Comparison of ENCODE assay signal across 1 cellular context in the genomic region with DNA sequence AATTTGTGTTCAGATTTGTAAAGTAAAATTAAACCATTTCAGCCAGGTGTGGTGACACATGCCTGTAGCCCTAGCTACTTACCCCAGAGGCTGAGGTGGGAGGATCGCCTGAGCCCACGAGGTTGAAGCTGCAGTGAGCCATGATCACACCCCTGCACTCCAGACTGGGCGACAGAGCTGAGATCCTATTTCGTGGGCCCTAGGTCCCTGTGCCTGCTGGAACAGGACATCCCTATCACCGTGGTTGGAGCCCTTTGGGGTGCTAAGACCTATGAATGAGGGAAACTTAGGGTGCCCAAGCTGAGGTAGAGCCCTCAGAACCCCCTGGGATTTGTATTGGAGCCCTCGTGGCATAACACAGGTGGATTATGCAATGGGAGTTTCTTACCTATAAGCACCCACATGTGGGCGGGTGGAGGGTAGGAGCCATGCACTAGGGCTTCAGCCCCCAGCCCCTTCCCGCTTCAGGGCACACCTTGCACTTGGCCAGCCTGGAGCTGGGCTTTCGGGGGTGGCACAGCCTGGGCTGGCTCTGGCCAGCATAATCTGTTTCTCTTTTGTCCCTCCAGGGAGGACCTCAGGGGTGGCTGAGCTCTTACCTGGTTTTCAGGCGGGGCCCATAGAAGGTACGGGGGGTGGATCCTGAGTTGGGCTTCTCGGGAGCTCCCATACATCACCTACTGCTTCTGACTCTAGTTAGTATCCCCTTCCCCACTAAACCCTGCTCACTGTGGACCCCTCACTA.
TF ChIP-seq lines count a peak whose summit lies in the region.

No MANE protein-coding gene starts in this region.

TF ChIP-seq in SK-N-SH treated with all-trans-retinoic acid at 6 μM for 48 hours, 23 proteins besides CTCF, POLR2A, EP300 and RAD21:
- TF ChIP-seq, protein P1, sequence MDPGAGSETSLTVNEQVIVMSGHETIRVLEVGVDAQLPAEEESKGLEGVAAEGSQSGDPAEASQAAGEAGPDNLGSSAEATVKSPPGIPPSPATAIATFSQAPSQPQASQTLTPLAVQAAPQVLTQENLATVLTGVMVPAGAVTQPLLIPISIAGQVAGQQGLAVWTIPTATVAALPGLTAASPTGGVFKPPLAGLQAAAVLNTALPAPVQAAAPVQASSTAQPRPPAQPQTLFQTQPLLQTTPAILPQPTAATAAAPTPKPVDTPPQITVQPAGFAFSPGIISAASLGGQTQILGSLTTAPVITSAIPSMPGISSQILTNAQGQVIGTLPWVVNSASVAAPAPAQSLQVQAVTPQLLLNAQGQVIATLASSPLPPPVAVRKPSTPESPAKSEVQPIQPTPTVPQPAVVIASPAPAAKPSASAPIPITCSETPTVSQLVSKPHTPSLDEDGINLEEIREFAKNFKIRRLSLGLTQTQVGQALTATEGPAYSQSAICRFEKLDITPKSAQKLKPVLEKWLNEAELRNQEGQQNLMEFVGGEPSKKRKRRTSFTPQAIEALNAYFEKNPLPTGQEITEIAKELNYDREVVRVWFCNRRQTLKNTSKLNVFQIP (CRISPR knock-in tag; IDR thresholded peaks at IDR 0.05; ENCODE audit: borderline replicate concordance, low read depth): no peak
- TF ChIP-seq RARB (CRISPR knock-in tag; IDR thresholded peaks at IDR 0.05) (no peak), TOX (CRISPR knock-in tag; IDR thresholded peaks at IDR 0.05; ENCODE audit: borderline replicate concordance) (no peak), GLIS3 (CRISPR knock-in tag; IDR thresholded peaks at IDR 0.05) (no peak), ZC3H10 (CRISPR knock-in tag; IDR thresholded peaks at IDR 0.05) (no peak), ZFP3 (CRISPR knock-in tag; IDR thresholded peaks at IDR 0.05) (no peak), ESRRG (CRISPR knock-in tag; IDR thresholded peaks at IDR 0.05) (no peak), TCF4 (CRISPR knock-in tag; IDR thresholded peaks at IDR 0.05; ENCODE audit: borderline replicate concordance) (no peak), ZFP30 (CRISPR knock-in tag; IDR thresholded peaks at IDR 0.05) (no peak), ISL1 (CRISPR knock-in tag; IDR thresholded peaks at IDR 0.05) (no peak), ZNF70 (CRISPR knock-in tag; IDR thresholded peaks at IDR 0.05) (no peak), SNAI2 (CRISPR knock-in tag; IDR thresholded peaks at IDR 0.05) (no peak), BACH2 (CRISPR knock-in tag; IDR thresholded peaks at IDR 0.05; ENCODE audit: borderline replicate concordance) (no peak), CSDC2 (CRISPR knock-in tag; IDR thresholded peaks at IDR 0.05) (no peak)
- TF ChIP-seq, protein P2, sequence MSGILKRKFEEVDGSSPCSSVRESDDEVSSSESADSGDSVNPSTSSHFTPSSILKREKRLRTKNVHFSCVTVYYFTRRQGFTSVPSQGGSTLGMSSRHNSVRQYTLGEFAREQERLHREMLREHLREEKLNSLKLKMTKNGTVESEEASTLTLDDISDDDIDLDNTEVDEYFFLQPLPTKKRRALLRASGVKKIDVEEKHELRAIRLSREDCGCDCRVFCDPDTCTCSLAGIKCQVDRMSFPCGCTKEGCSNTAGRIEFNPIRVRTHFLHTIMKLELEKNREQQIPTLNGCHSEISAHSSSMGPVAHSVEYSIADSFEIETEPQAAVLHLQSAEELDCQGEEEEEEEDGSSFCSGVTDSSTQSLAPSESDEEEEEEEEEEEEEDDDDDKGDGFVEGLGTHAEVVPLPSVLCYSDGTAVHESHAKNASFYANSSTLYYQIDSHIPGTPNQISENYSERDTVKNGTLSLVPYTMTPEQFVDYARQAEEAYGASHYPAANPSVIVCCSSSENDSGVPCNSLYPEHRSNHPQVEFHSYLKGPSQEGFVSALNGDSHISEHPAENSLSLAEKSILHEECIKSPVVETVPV (CRISPR knock-in tag; IDR thresholded peaks at IDR 0.05): no peak
- TF ChIP-seq, protein P3, sequence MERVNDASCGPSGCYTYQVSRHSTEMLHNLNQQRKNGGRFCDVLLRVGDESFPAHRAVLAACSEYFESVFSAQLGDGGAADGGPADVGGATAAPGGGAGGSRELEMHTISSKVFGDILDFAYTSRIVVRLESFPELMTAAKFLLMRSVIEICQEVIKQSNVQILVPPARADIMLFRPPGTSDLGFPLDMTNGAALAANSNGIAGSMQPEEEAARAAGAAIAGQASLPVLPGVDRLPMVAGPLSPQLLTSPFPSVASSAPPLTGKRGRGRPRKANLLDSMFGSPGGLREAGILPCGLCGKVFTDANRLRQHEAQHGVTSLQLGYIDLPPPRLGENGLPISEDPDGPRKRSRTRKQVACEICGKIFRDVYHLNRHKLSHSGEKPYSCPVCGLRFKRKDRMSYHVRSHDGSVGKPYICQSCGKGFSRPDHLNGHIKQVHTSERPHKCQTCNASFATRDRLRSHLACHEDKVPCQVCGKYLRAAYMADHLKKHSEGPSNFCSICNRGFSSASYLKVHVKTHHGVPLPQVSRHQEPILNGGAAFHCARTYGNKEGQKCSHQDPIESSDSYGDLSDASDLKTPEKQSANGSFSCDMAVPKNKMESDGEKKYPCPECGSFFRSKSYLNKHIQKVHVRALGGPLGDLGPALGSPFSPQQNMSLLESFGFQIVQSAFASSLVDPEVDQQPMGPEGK (CRISPR knock-in tag; IDR thresholded peaks at IDR 0.05; ENCODE audit: borderline replicate concordance): no peak
- TF ChIP-seq, protein P4, sequence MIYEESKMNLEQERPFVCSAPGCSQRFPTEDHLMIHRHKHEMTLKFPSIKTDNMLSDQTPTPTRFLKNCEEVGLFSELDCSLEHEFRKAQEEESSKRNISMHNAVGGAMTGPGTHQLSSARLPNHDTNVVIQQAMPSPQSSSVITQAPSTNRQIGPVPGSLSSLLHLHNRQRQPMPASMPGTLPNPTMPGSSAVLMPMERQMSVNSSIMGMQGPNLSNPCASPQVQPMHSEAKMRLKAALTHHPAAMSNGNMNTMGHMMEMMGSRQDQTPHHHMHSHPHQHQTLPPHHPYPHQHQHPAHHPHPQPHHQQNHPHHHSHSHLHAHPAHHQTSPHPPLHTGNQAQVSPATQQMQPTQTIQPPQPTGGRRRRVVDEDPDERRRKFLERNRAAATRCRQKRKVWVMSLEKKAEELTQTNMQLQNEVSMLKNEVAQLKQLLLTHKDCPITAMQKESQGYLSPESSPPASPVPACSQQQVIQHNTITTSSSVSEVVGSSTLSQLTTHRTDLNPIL (CRISPR knock-in tag; IDR thresholded peaks at IDR 0.05; ENCODE audit: low read depth): no peak
